In genomic region chr17:81509048-81509686, GRCh38 we compare ENCODE assay signal across 1 cellular context.
TF ChIP-seq lines count a peak whose summit lies in the region.

No MANE protein-coding gene starts in this region.

TF ChIP-seq in GM12878, 131 proteins besides CTCF, POLR2A, EP300 and RAD21 (continued from another document and continues in another):
- TF ChIP-seq CUX1 (IDR thresholded peaks at IDR 0.05; ENCODE audit: insufficient replicate concordance, low read depth, low read length), result no peak
- no peak for TF ChIP-seq MEF2A (IDR thresholded peaks at IDR 0.05; ENCODE audit: insufficient read depth, low read depth, low read length)
- no peak for TF ChIP-seq JUNB (IDR thresholded peaks at IDR 0.05)
- no peak for TF ChIP-seq ZBED1 (IDR thresholded peaks at IDR 0.05; ENCODE audit: borderline replicate concordance)
- no peak for TF ChIP-seq HDGF (IDR thresholded peaks at IDR 0.05)
- no peak for TF ChIP-seq MLLT1 (IDR thresholded peaks at IDR 0.05)
- TF ChIP-seq SREBF1 (IDR thresholded peaks at IDR 0.05; ENCODE audit: low read length), result no peak
- TF ChIP-seq ATF3 (IDR thresholded peaks at IDR 0.05; ENCODE audit: borderline replicate concordance, extremely low read depth, low read depth, low read length), result no peak
- no peak for TF ChIP-seq ATF7 (IDR thresholded peaks at IDR 0.05; ENCODE audit: low read depth)
- TF ChIP-seq EED (IDR thresholded peaks at IDR 0.05; ENCODE audit: low read depth), result no peak
- no peak for TF ChIP-seq SUZ12 (IDR thresholded peaks at IDR 0.05; ENCODE audit: unreplicated experiment)
- TF ChIP-seq BCLAF1 (IDR thresholded peaks at IDR 0.05), result no peak
- no peak for TF ChIP-seq NFIC (IDR thresholded peaks at IDR 0.05; ENCODE audit: low read depth, low read length)
- no peak for TF ChIP-seq NR2F1 (conservative IDR thresholded peaks at IDR 0.05)
- TF ChIP-seq IRF4 (IDR thresholded peaks at IDR 0.05; ENCODE audit: low read depth, low read length), result no peak
- no peak for TF ChIP-seq HDAC2 (IDR thresholded peaks at IDR 0.05)
- no peak for TF ChIP-seq ZNF384 (IDR thresholded peaks at IDR 0.05; ENCODE audit: borderline replicate concordance, low read depth, low read length)
- no peak for TF ChIP-seq SKIL (IDR thresholded peaks at IDR 0.05; ENCODE audit: low read depth, poor library complexity, severe bottlenecking)
- no peak for TF ChIP-seq ZZZ3 (IDR thresholded peaks at IDR 0.05; ENCODE audit: control insufficient read depth, insufficient read length, low read depth)
- no peak for TF ChIP-seq YY1 (IDR thresholded peaks at IDR 0.05; ENCODE audit: low read depth, low read length)
- no peak for TF ChIP-seq PML (IDR thresholded peaks at IDR 0.05; ENCODE audit: low read length)
- peak; percentile 40; the same call in 1 of the 2 replicates for TF ChIP-seq TAF1 (IDR thresholded peaks at IDR 0.05; ENCODE audit: borderline replicate concordance, low read depth, low read length)
- no peak; a peak in 1 of 3 replicates for TF ChIP-seq EGR1 (IDR thresholded peaks at IDR 0.05; ENCODE audit: borderline replicate concordance in 1 of 2, low read depth in 2 of 2, low read length in 2 of 2)
- TF ChIP-seq RAD51 (IDR thresholded peaks at IDR 0.05), result no peak
- TF ChIP-seq NRF1 (conservative IDR thresholded peaks at IDR 0.05; ENCODE audit: low read depth, low read length), result no peak
- TF ChIP-seq ZSCAN29 (IDR thresholded peaks at IDR 0.05), result no peak
- TF ChIP-seq ZBTB33 (IDR thresholded peaks at IDR 0.05), result no peak
- no peak for TF ChIP-seq REST (IDR thresholded peaks at IDR 0.05; ENCODE audit: low read depth, low read length)
- no peak for TF ChIP-seq RELA (IDR thresholded peaks at IDR 0.05; ENCODE audit: borderline replicate concordance, partially characterized antibody)
- TF ChIP-seq ASH2L (IDR thresholded peaks at IDR 0.05; ENCODE audit: borderline replicate concordance, low read depth), result no peak
- no peak for TF ChIP-seq NBN (IDR thresholded peaks at IDR 0.05)
- TF ChIP-seq ETV6 (conservative IDR thresholded peaks at IDR 0.05 in 1 of 2, IDR thresholded peaks at IDR 0.05 in 1 of 2; ENCODE audit: borderline replicate concordance in 1 of 2, low read depth in 1 of 2), result no peak
- TF ChIP-seq EZH2 (IDR thresholded peaks at IDR 0.05; ENCODE audit: borderline replicate concordance, control insufficient read depth, low read depth, low read length), result no peak
- no peak for TF ChIP-seq WRNIP1 (IDR thresholded peaks at IDR 0.05; ENCODE audit: borderline replicate concordance, low read depth, low read length)
- no peak for TF ChIP-seq KAT2A (conservative IDR thresholded peaks at IDR 0.05; ENCODE audit: control insufficient read depth, low read depth, low read length)
- no peak for TF ChIP-seq ZNF24 (IDR thresholded peaks at IDR 0.05)
- no peak for TF ChIP-seq CHD2 (IDR thresholded peaks at IDR 0.05; ENCODE audit: borderline replicate concordance, low read depth, low read length)
- TF ChIP-seq TCF3 (IDR thresholded peaks at IDR 0.05; ENCODE audit: borderline replicate concordance, insufficient read depth, low read depth, low read length), result peak; percentile 9; the same call in 1 of the 2 replicates
- no peak for TF ChIP-seq ZNF592 (IDR thresholded peaks at IDR 0.05)
- no peak for TF ChIP-seq MTA3 (IDR thresholded peaks at IDR 0.05; ENCODE audit: borderline replicate concordance, low read length)
